In the genomic region with DNA sequence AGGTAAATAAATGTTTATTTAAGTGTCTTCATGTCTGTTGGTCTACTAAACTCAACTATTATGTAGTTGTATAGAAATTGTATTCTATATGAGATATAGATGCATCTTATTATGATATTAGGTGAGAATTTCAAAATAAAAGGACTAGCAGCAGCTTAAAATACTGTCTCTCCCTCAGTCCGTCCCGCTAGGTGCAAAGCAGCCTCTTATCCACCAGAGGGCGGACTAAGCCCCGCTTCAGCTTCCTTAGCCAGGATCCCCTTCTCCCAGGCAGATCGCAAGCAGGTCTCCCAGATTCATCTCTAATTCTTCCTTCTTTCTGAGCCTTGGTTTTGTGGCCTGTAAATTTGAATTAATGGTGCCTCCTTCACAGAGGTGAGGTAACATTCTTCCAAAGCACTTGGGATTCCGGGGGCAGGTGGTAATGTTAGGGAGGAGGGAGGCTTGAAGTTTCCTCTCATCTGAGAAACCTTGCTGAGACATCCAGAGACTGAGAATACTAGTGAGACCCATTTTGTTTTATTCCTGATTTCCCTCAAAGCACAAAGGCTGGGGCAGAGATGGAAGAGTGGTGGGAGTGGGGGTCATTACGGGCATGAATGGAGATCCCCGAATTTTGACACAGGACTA, we compare ENCODE assay signal across 8 cellular contexts. TPM values are rescaled to one million over a fixed set of nuclear protein-coding genes. Genes with fewer than 3 reads are reported as not detected.
DNase-seq lines count a peak whose midpoint lies in the region; ATAC-seq and TF ChIP-seq lines count a peak whose summit lies in the region.

No MANE protein-coding gene starts in this region.

- H3K27ac Mint-ChIP-seq in activated naive CD8-positive, alpha-beta T cell treated with anti-CD3 and anti-CD28 coated beads, Interleukin-2, amount 50 U/mL, for 24 hours: no peak overlapping the region

- H2AFZ ChIP-seq in KMS-11 (ENCODE audit: low read depth): peak overlapping the region; percentile 30; the same call in 1 of the 2 replicates

- intact Hi-C loops in left ventricle myocardium inferior (cut with micrococcal nuclease): loop anchor here (2.0 kb wide), 1 partner anchor 102 kb away; no protein-coding TSS in a partner anchor

- peaks cover 20% of the 10 kb centered on the region for H3K9me3 ChIP-seq in left ventricle myocardium inferior (replicated peaks)

- no peak overlapping the region for H3K4me3 Mint-ChIP-seq in activated naive CD8-positive, alpha-beta T cell treated with anti-CD3 and anti-CD28 coated beads, Interleukin-2, amount 50 U/mL, for 24 hours

- H3K4me2 ChIP-seq in KMS-11: no peak overlapping the region

- peaks cover 2% of the 10 kb centered on the region for H3K4me1 Mint-ChIP-seq in activated naive CD8-positive, alpha-beta T cell treated with anti-CD3 and anti-CD28 coated beads, Interleukin-2, amount 50 U/mL, for 24 hours

- H3K27me3 ChIP-seq in KMS-11 (ENCODE audit: insufficient read depth, low read depth): no peaks in the 10 kb centered on the region
- peaks cover 44% of the 10 kb centered on the region for H3K27me3 ChIP-seq in left ventricle myocardium inferior (ENCODE audit: low read depth)

- TF ChIP-seq CTCF in KMS-11 (conservative IDR thresholded peaks at IDR 0.05; ENCODE audit: low read depth, low read length) (peak; percentile 81), left ventricle myocardium inferior (IDR thresholded peaks at IDR 0.05; ENCODE audit: borderline replicate concordance) (peak; percentile 93)

- H4K20me1 ChIP-seq in KMS-11 (ENCODE audit: insufficient read depth): no peaks in the 10 kb centered on the region

- H3K4me1 ChIP-seq in KMS-11 (ENCODE audit: low read depth, poor library complexity, severe bottlenecking): no peaks in the 10 kb centered on the region
- no peaks in the 10 kb centered on the region for H3K4me1 ChIP-seq in left ventricle myocardium inferior

- peaks cover 9% of the 10 kb centered on the region for H3K27me3 Mint-ChIP-seq in activated naive CD8-positive, alpha-beta T cell treated with anti-CD3 and anti-CD28 coated beads, Interleukin-2, amount 50 U/mL, for 24 hours

- H3K9ac ChIP-seq in KMS-11: no peak overlapping the region

- peak; percentile 73 for ATAC-seq in GM21576 (IDR thresholded peaks at IDR 0.05; ENCODE audit: unreplicated experiment)
- no peak for ATAC-seq in activated naive CD8-positive, alpha-beta T cell treated with anti-CD3 and anti-CD28 coated beads, Interleukin-2, amount 50 U/mL, for 24 hours
- ATAC-seq in HG03520 (IDR thresholded peaks at IDR 0.05; ENCODE audit: unreplicated experiment): no peak

- in situ Hi-C loops in G401 (cut with HindIII; ENCODE audit: low sequenced_read_pairs) (no loop called here), SK-MEL-5 (cut with HindIII; ENCODE audit: low pct_unique_long_range_greater_than_20kb, low sequenced_read_pairs) (no loop called here)

- no peaks in the 10 kb centered on the region for H3K36me3 Mint-ChIP-seq in activated naive CD8-positive, alpha-beta T cell treated with anti-CD3 and anti-CD28 coated beads, Interleukin-2, amount 50 U/mL, for 24 hours (ENCODE audit: low read depth)

- H3K27ac ChIP-seq in KMS-11: no peak overlapping the region
- no peak overlapping the region for H3K27ac ChIP-seq in left ventricle myocardium inferior (replicated peaks)

- H3K79me2 ChIP-seq in KMS-11 (ENCODE audit: insufficient read depth, low read depth): no peaks in the 10 kb centered on the region

- H3K4me3 ChIP-seq in KMS-11 (IDR thresholded peaks at IDR 0.05; ENCODE audit: insufficient read depth, low read depth, low read length) (no peak overlapping the region), left ventricle myocardium inferior (no peak overlapping the region)

- peak; percentile 54 for DNase-seq in G401 (ENCODE audit: low spot score)
- DNase-seq in SK-MEL-5 (ENCODE audit: low read depth, low spot score): peak; percentile 72
- peak; percentile 63 for DNase-seq in activated naive CD8-positive, alpha-beta T cell treated with anti-CD3 and anti-CD28 coated beads, Interleukin-2, amount 50 U/mL, for 24 hours
- DNase-seq in left ventricle myocardium inferior: peak; percentile 34
- DNase-seq in renal cortical epithelial cell (ENCODE audit: low read depth): peak; percentile 62

- no peaks in the 10 kb centered on the region for H3K9me3 Mint-ChIP-seq in activated naive CD8-positive, alpha-beta T cell treated with anti-CD3 and anti-CD28 coated beads, Interleukin-2, amount 50 U/mL, for 24 hours

- H3K36me3 ChIP-seq in KMS-11 (ENCODE audit: insufficient read depth): no peaks in the 10 kb centered on the region
- H3K36me3 ChIP-seq in left ventricle myocardium inferior: no peaks in the 10 kb centered on the region

RNA-seq across cellular contexts. Expression of a gene that starts 13.5 kb away (rescaled TPM):
- total RNA-seq in G401 (2014; rRNA removed; shearing (Covaris generic)): not detected in 2 replicates
- 0.87 TPM in 1 of 2 replicates, not detected in the other for total RNA-seq in SK-MEL-5 (2014; rRNA removed; shearing (Covaris generic))
- 2.6 TPM in 1 of 2 replicates, not detected in the other for polyA plus RNA-seq in SK-MEL-5 (2015; cell fraction: cytosol; rRNA removed)
- 0.30 TPM in 1 of 2 replicates, not detected in the other for polyA plus RNA-seq in SK-MEL-5 (2015; cell fraction: nucleus; rRNA removed)
- 0.25 TPM for total RNA-seq in left ventricle myocardium inferior
- 0.15 and 0.52 TPM in 2 replicates for total RNA-seq in renal cortical epithelial cell

RNA-seq across cellular contexts. Expression of a gene that starts 27.8 kb away (rescaled TPM):
- total RNA-seq in G401 (2014; rRNA removed; shearing (Covaris generic)): not detected in 2 replicates
- total RNA-seq in SK-MEL-5 (2014; rRNA removed; shearing (Covaris generic)): not detected in 2 replicates
- 0.11 TPM in 1 of 2 replicates, not detected in the other for polyA plus RNA-seq in SK-MEL-5 (2015; cell fraction: cytosol; rRNA removed)
- polyA plus RNA-seq in SK-MEL-5 (2015; cell fraction: nucleus; rRNA removed): not detected in 2 replicates
- total RNA-seq in left ventricle myocardium inferior (not detected), renal cortical epithelial cell (0.15 TPM in 1 of 2 replicates, not detected in the other)
